In genomic region chrX:23898412-23898959, GRCh38 we compare ENCODE assay signal across 14 cellular contexts. TPM values are rescaled to one million over a fixed set of nuclear protein-coding genes. Genes with fewer than 3 reads are reported as not detected.
A peak's percentile ranks its signal among the peaks of the same experiment; 100 is the strongest.
DNase-seq lines count a peak whose midpoint lies in the region; ATAC-seq and TF ChIP-seq lines count a peak whose summit lies in the region.
"Had no signal": no experiment of that assay in that cellular context is flagged by ENCODE, and none has a peak within 500 bp of the region (broad histone marks: within the 10 kb centered on the region; RNA-seq: fewer than 3 reads in every experiment).

No MANE protein-coding gene starts in this region.

- peak overlapping the region; percentile 43 for H3K27ac ChIP-seq in HUES48 (ENCODE audit: low read depth, low read length)
- peak overlapping the region; percentile 15 for H3K27ac ChIP-seq in iPS-18a (ENCODE audit: low read length)
- H3K27ac ChIP-seq: neutrophil had no signal

- no peaks in the 10 kb centered on the region for H3K9me3 ChIP-seq in HUES48 (ENCODE audit: control insufficient read depth, insufficient read depth, low read length)
- no peaks in the 10 kb centered on the region for H3K9me3 ChIP-seq in iPS-18a (ENCODE audit: control insufficient read depth, low read depth, low read length)
- H3K9me3 ChIP-seq: MG63, neutrophil had no signal

- H3K27ac Mint-ChIP-seq in type B pancreatic cell, result peak overlapping the region; percentile 68
- H3K27ac Mint-ChIP-seq: activated CD4-positive, alpha-beta T cell treated with anti-CD3 and anti-CD28 coated beads for 36 hours; activated naive CD4-positive, alpha-beta T cell treated with anti-CD3 and anti-CD28 coated beads, Interleukin-2, amount 10 ng/mL, durations not matched to agents 7 days and 5 days; stimulated activated memory B cell treated with anti-CD40 and anti-IgM and Interleukin-4, amounts not matched to agents 10 μg/mL and 1 μg/mL and 100 μg/mL, for 72 hours had no signal

- peaks cover 38% of the 10 kb centered on the region for H3K4me1 ChIP-seq in HUES48 (ENCODE audit: control insufficient read depth, insufficient read depth, low read length)
- peaks cover 33% of the 10 kb centered on the region for H3K4me1 ChIP-seq in iPS-18a (ENCODE audit: control insufficient read depth, low read depth, low read length)

- H3K9ac ChIP-seq in HUES48 (ENCODE audit: low read depth, low read length) (peak overlapping the region; percentile 23; the same call in 1 of the 2 replicates), iPS-18a (ENCODE audit: low read length) (no peak overlapping the region)

- H3K36me3 Mint-ChIP-seq in type B pancreatic cell, result peaks cover 6% of the 10 kb centered on the region
- H3K36me3 Mint-ChIP-seq: activated naive CD4-positive, alpha-beta T cell treated with anti-CD3 and anti-CD28 coated beads, Interleukin-2, amount 10 ng/mL, durations not matched to agents 7 days and 5 days; stimulated activated memory B cell treated with anti-CD40 and anti-IgM and Interleukin-4, amounts not matched to agents 10 μg/mL and 1 μg/mL and 100 μg/mL, for 72 hours had no signal

- ATAC-seq in HG02678 (IDR thresholded peaks at IDR 0.05; ENCODE audit: unreplicated experiment) (no peak), HG03108 (IDR thresholded peaks at IDR 0.05; ENCODE audit: unreplicated experiment) (no peak), HG03097 (IDR thresholded peaks at IDR 0.05; ENCODE audit: low FRiP score, unreplicated experiment) (no peak)
- ATAC-seq: activated CD4-positive, alpha-beta T cell treated with anti-CD3 and anti-CD28 coated beads for 36 hours; stimulated activated memory B cell treated with anti-CD40 and anti-IgM and Interleukin-4, amounts not matched to agents 10 μg/mL and 1 μg/mL and 100 μg/mL, for 72 hours had no signal

- peaks cover 24% of the 10 kb centered on the region for H3K4me1 Mint-ChIP-seq in type B pancreatic cell (ENCODE audit: unreplicated experiment)
- H3K4me1 Mint-ChIP-seq: activated CD4-positive, alpha-beta T cell treated with anti-CD3 and anti-CD28 coated beads for 36 hours; activated naive CD4-positive, alpha-beta T cell treated with anti-CD3 and anti-CD28 coated beads, Interleukin-2, amount 10 ng/mL, durations not matched to agents 7 days and 5 days; stimulated activated memory B cell treated with anti-CD40 and anti-IgM and Interleukin-4, amounts not matched to agents 10 μg/mL and 1 μg/mL and 100 μg/mL, for 72 hours had no signal

- in situ Hi-C loops in astrocyte of the spinal cord (cut with HindIII; ENCODE audit: low sequenced_read_pairs), result no loop called here

- no peak overlapping the region for H3K4me3 ChIP-seq in HUES48 (ENCODE audit: low read depth, low read length)
- H3K4me3 ChIP-seq in astrocyte of the spinal cord (ENCODE audit: low read depth, low read length), result no peak overlapping the region
- no peak overlapping the region for H3K4me3 ChIP-seq in iPS-18a (ENCODE audit: low read length)
- H3K4me3 ChIP-seq: MG63 had no signal

- no peak for TF ChIP-seq CTCF in astrocyte of the spinal cord (IDR thresholded peaks at IDR 0.05; ENCODE audit: low read depth, low read length)
- TF ChIP-seq CTCF in type B pancreatic cell (conservative IDR thresholded peaks at IDR 0.05), result no peak

- no peaks in the 10 kb centered on the region for H3K36me3 ChIP-seq in HUES48 (ENCODE audit: control insufficient read depth, insufficient read depth, low read length)
- H3K36me3 ChIP-seq in iPS-18a (ENCODE audit: control insufficient read depth, low read depth, low read length), result no peaks in the 10 kb centered on the region
- H3K36me3 ChIP-seq: MG63, neutrophil had no signal

- H3K27me3 ChIP-seq in HUES48 (ENCODE audit: control insufficient read depth, insufficient read depth, low read length) (no peaks in the 10 kb centered on the region), iPS-18a (ENCODE audit: control insufficient read depth, insufficient read depth, low read length) (no peaks in the 10 kb centered on the region)
- H3K27me3 ChIP-seq: MG63, neutrophil had no signal

- H3K27me3 Mint-ChIP-seq in type B pancreatic cell, result no peaks in the 10 kb centered on the region
- H3K27me3 Mint-ChIP-seq: activated CD4-positive, alpha-beta T cell treated with anti-CD3 and anti-CD28 coated beads for 36 hours; activated naive CD4-positive, alpha-beta T cell treated with anti-CD3 and anti-CD28 coated beads, Interleukin-2, amount 10 ng/mL, durations not matched to agents 7 days and 5 days; stimulated activated memory B cell treated with anti-CD40 and anti-IgM and Interleukin-4, amounts not matched to agents 10 μg/mL and 1 μg/mL and 100 μg/mL, for 72 hours had no signal

- DNase-seq in astrocyte of the spinal cord (ENCODE audit: low read depth, low spot score) (peak; percentile 50), type B pancreatic cell (ENCODE audit: extremely low spot score, unreplicated experiment) (no peak)
- DNase-seq: activated CD4-positive, alpha-beta T cell treated with anti-CD3 and anti-CD28 coated beads for 36 hours; activated naive CD4-positive, alpha-beta T cell treated with anti-CD3 and anti-CD28 coated beads, Interleukin-2, amount 10 ng/mL, durations not matched to agents 7 days and 5 days; MG63; NCI-H510A; stimulated activated CD4-positive, alpha-beta T cell treated with anti-CD3 and anti-CD28 coated beads, Interleukin-1b, Interleukin-23, amount 100 ng/mL, for 48 hours had no signal

- H3K9me3 Mint-ChIP-seq in type B pancreatic cell, result no peaks in the 10 kb centered on the region
- H3K9me3 Mint-ChIP-seq: activated naive CD4-positive, alpha-beta T cell treated with anti-CD3 and anti-CD28 coated beads, Interleukin-2, amount 10 ng/mL, durations not matched to agents 7 days and 5 days; stimulated activated memory B cell treated with anti-CD40 and anti-IgM and Interleukin-4, amounts not matched to agents 10 μg/mL and 1 μg/mL and 100 μg/mL, for 72 hours had no signal

- no peak overlapping the region for H3K4me3 Mint-ChIP-seq in type B pancreatic cell
- H3K4me3 Mint-ChIP-seq: activated CD4-positive, alpha-beta T cell treated with anti-CD3 and anti-CD28 coated beads for 36 hours; activated naive CD4-positive, alpha-beta T cell treated with anti-CD3 and anti-CD28 coated beads, Interleukin-2, amount 10 ng/mL, durations not matched to agents 7 days and 5 days; stimulated activated memory B cell treated with anti-CD40 and anti-IgM and Interleukin-4, amounts not matched to agents 10 μg/mL and 1 μg/mL and 100 μg/mL, for 72 hours had no signal

RNA-seq across cellular contexts. Expression of gene APOO, which starts 9.3 kb away (rescaled TPM):
- 45.8 and 78.2 TPM in 2 replicates for total RNA-seq in type B pancreatic cell (ENCODE audit: low replicate concordance)

RNA-seq across cellular contexts. Expression of gene CXorf58, which starts 9.3 kb away (rescaled TPM):
- total RNA-seq in type B pancreatic cell (ENCODE audit: low replicate concordance), result 0.40 TPM in 1 of 2 replicates, not detected in the other
